ENCODE assay signal across 29 cellular contexts in the genomic region with DNA sequence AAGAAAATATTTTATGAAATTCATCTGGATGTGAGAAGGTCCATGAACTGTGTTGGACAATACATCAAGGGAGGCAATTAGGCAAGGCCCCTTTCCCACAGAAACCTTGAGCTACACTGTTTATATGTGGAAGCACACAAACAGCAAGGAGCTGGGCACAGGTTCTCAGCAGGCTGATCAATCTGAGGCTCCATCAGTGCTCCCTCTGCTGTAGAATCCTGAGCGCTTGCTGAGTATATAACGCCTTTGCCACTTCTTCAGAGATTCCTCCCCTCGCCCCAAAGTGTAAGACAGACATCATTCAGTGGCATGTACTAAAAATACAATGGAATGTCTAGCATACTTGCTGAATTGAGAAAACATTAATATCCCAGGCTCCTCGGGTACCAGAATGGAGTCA.
"Had no signal": no experiment of that assay in that cellular context is flagged by ENCODE, and none has a peak within 500 bp of the region (broad histone marks: within the 10 kb centered on the region; RNA-seq: fewer than 3 reads in every experiment).

No MANE protein-coding gene starts in this region.

- H3K9ac ChIP-seq: SK-N-SH had no signal

- H3K9me2 ChIP-seq: SK-N-SH had no signal

- H3K27ac ChIP-seq: Peyer's patch, RWPE1, SJCRH30, VCaP had no signal

- H3K4me1 ChIP-seq: Peyer's patch, SJCRH30 had no signal

- H3K4me2 ChIP-seq: SK-N-SH had no signal

- H3K27me3 ChIP-seq: MG63, Peyer's patch had no signal

- H3K9me3 Mint-ChIP-seq: activated CD4-positive, alpha-beta memory T cell treated with anti-CD3 and anti-CD28 coated beads, Interleukin-2, amount 10 ng/mL, durations not matched to agents 7 days and 5 days; activated naive CD4-positive, alpha-beta T cell treated with anti-CD3 and anti-CD28 coated beads for 36 hours; activated T-helper 17 cell treated with anti-CD3 and anti-CD28 coated beads, Interleukin-2, amount 50 U/mL, for 72 hours had no signal

- H3K27me3 Mint-ChIP-seq: activated CD4-positive, alpha-beta memory T cell treated with anti-CD3 and anti-CD28 coated beads, Interleukin-2, amount 10 ng/mL, durations not matched to agents 7 days and 5 days; activated CD4-positive, alpha-beta T cell treated with anti-CD3 and anti-CD28 coated beads for 36 hours; activated naive CD8-positive, alpha-beta T cell; activated T-helper 17 cell treated with anti-CD3 and anti-CD28 coated beads, Interleukin-2, amount 50 U/mL, for 72 hours had no signal

- H3K36me3 ChIP-seq: MG63, Peyer's patch, SJCRH30 had no signal

- ATAC-seq: activated CD4-positive, alpha-beta T cell treated with anti-CD3 and anti-CD28 coated beads for 36 hours; activated T-helper 17 cell treated with anti-CD3 and anti-CD28 coated beads, Interleukin-2, amount 50 U/mL, for 72 hours had no signal

- H3K4me3 ChIP-seq: MG63, Peyer's patch, SJCRH30 had no signal

- DNase-seq: activated CD4-positive, alpha-beta memory T cell treated with anti-CD3 and anti-CD28 coated beads, Interleukin-2, amount 10 ng/mL, durations not matched to agents 7 days and 5 days; activated CD4-positive, alpha-beta T cell treated with anti-CD3 and anti-CD28 coated beads for 36 hours; activated CD4-positive, alpha-beta T cell treated with anti-CD3 and anti-CD28 coated beads, Interleukin-2, amount 50 U/mL, for 1 hour; activated gamma-delta T cell; activated naive CD4-positive, alpha-beta T cell treated with anti-CD3 and anti-CD28 coated beads for 36 hours; activated T-cell treated with anti-CD3 and anti-CD28 coated beads for 4 hours; activated T-cell treated with anti-CD3 and anti-CD28 coated beads, Interleukin-2, amount 50 U/mL, for 48 hours; MG63; MV-4-11; NCI-H1092 treated with DMSO at 0.1 percent for 48 hours; NCI-H1417 treated with DMSO at 0.1 percent for 48 hours; NCI-H1694; NCI-H2029; NCI-H2107; NCI-H2171 treated with DMSO at 0.1 percent for 48 hours; NCI-H226; NCI-H526; NCI-H774; NK-92 treated with Interleukin-12 subunit alpha and Interleukin-12 subunit beta, amount 100 ng/mL, for 24 hours; OCI-M1; Peyer's patch; Right ventricle myocardium superior; SJCRH30; SK-N-SH; T-helper 1 cell had no signal

- H3K4me1 Mint-ChIP-seq: activated CD4-positive, alpha-beta memory T cell treated with anti-CD3 and anti-CD28 coated beads, Interleukin-2, amount 10 ng/mL, durations not matched to agents 7 days and 5 days; activated CD4-positive, alpha-beta T cell treated with anti-CD3 and anti-CD28 coated beads for 36 hours; activated T-helper 17 cell treated with anti-CD3 and anti-CD28 coated beads, Interleukin-2, amount 50 U/mL, for 72 hours had no signal

- H3K9me3 ChIP-seq: MG63, Peyer's patch, SJCRH30, SK-N-SH had no signal

- H3K27ac Mint-ChIP-seq: activated CD4-positive, alpha-beta memory T cell treated with anti-CD3 and anti-CD28 coated beads, Interleukin-2, amount 10 ng/mL, durations not matched to agents 7 days and 5 days; activated CD4-positive, alpha-beta T cell treated with anti-CD3 and anti-CD28 coated beads for 36 hours; activated naive CD4-positive, alpha-beta T cell treated with anti-CD3 and anti-CD28 coated beads for 36 hours; activated naive CD8-positive, alpha-beta T cell; activated T-helper 17 cell treated with anti-CD3 and anti-CD28 coated beads, Interleukin-2, amount 50 U/mL, for 72 hours had no signal

- H3K4me3 Mint-ChIP-seq: activated CD4-positive, alpha-beta memory T cell treated with anti-CD3 and anti-CD28 coated beads, Interleukin-2, amount 10 ng/mL, durations not matched to agents 7 days and 5 days; activated CD4-positive, alpha-beta T cell treated with anti-CD3 and anti-CD28 coated beads for 36 hours; activated naive CD4-positive, alpha-beta T cell treated with anti-CD3 and anti-CD28 coated beads for 36 hours; activated naive CD8-positive, alpha-beta T cell; activated T-helper 17 cell treated with anti-CD3 and anti-CD28 coated beads, Interleukin-2, amount 50 U/mL, for 72 hours had no signal
